In the genomic region with DNA sequence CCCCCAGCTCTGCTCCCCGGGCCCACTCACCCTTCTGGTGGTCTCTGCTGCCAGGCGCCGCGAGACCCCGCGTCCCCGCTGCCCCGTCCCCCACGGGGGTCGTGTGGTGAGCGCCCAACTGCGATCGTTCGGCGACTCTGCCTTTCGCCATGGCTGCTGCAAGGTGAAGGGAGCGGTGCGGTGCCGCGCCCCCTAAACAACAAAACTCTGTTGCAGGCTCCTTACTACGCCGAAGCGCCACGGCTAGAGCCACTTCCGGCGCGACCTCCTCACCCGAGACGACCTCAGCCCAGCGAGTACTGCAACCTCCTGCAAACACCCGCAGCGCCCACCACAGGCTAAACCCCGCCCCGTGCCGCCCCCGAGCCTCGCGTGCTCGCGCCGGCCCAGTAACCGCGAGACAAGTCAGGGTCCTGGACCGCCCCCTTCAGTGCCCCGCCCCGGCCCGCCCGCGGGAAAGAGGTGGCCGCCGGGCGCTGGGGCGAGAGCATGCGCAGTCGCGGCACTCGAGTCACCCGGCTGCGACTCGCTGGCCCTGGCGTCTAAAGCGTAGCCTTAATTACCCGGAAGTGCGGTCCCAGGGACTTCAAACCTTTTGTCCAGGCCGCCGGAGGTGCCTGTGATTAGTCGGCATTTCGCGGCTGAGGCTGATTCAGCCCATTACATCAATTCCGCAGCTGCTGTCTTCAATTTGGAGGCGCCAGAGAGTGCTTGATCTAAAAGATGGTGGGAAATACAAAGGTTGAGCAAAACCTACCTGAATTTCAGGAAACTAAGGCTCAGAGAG, we compare ENCODE assay signal across 8 cellular contexts. TPM values are rescaled to one million over a fixed set of nuclear protein-coding genes. Genes with fewer than 3 reads are reported as not detected.
DNase-seq lines count a peak whose midpoint lies in the region; ATAC-seq and TF ChIP-seq lines count a peak whose summit lies in the region.

A gene with protein sequence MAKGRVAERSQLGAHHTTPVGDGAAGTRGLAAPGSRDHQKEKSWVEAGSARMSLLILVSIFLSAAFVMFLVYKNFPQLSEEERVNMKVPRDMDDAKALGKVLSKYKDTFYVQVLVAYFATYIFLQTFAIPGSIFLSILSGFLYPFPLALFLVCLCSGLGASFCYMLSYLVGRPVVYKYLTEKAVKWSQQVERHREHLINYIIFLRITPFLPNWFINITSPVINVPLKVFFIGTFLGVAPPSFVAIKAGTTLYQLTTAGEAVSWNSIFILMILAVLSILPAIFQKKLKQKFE (minus strand): TSS at position 303 of the 787 bp plus-strand sequence. CDS start 152 bp downstream, at position 151.

- intact Hi-C loops in head of caudate nucleus (cut with DNase I): loop anchor here (2.0 to 5.0 kb wide), 3 partner anchors 47 to 70 kb away; a partner anchor contains a TSS
- intact Hi-C loops in ovary (cut with DNase I): loop anchor here in 1 of 4 donors (1.0 kb wide), 1 partner anchor 50 kb away; no protein-coding TSS in a partner anchor
- intact Hi-C loops in thyroid gland (cut with DNase I): loop anchor here (5.0 to 10.0 kb wide), 2 partner anchors 48 to 50 kb away; a partner anchor contains a TSS

- TF ChIP-seq POLR2A in ovary (IDR thresholded peaks at IDR 0.05) (peak; percentile 44), thyroid gland (IDR thresholded peaks at IDR 0.05) (peak; percentile 63 to 94)

- H3K27me3 ChIP-seq in ovary: no peaks in the 10 kb centered on the region
- H3K27me3 ChIP-seq in thyroid gland: no peaks in the 10 kb centered on the region

- peak; percentile 94 for ATAC-seq in HG02623 (IDR thresholded peaks at IDR 0.05; ENCODE audit: unreplicated experiment)

- H3K9me3 ChIP-seq in ovary (no peaks in the 10 kb centered on the region), thyroid gland (no peaks in the 10 kb centered on the region)

- peak within 1 kb of the TSS; percentile 96 for H3K4me3 Mint-ChIP-seq in activated naive CD8-positive, alpha-beta T cell treated with anti-CD3 and anti-CD28 coated beads for 36 hours

- H3K36me3 ChIP-seq in ovary (no peaks in the 10 kb centered on the region), thyroid gland (no peaks in the 10 kb centered on the region)

- TF ChIP-seq CTCF in GM10248 (IDR thresholded peaks at IDR 0.05; ENCODE audit: control extremely low read depth, extremely low read depth, low read depth, missing control alignments): no peak
- no peak for TF ChIP-seq CTCF in ovary (IDR thresholded peaks at IDR 0.05)
- no peak for TF ChIP-seq CTCF in thyroid gland (IDR thresholded peaks at IDR 0.05)

- H3K4me1 ChIP-seq in ovary (ENCODE audit: insufficient read depth): peaks cover 9% of the 10 kb centered on the region
- H3K4me1 ChIP-seq in thyroid gland: peaks cover 17 to 26% of the 10 kb centered on the region in 2 donors

- H3K4me3 ChIP-seq in ovary (peak within 1 kb of the TSS; percentile 96), thyroid gland (replicated peaks in 1 of 3) (peak within 1 kb of the TSS; percentile 93 to 100 (median 100))

- POLR2A ChIA-PET in GM10248 (lab: Yijun Ruan, JAX): interaction anchor here (0.7 kb wide), 1 partner anchor 308 kb away, joined by 10 read pairs; no protein-coding TSS in a partner anchor

- H3K27ac ChIP-seq in ovary (peak within 1 kb of the TSS; percentile 3 to 34), thyroid gland (peak within 1 kb of the TSS; percentile 73 to 80 (median 80))

- CTCF ChIA-PET in GM10248 (lab: Yijun Ruan, JAX): interaction anchor here (0.6 to 2.4 kb wide), 10 partner anchors 14 to 192 kb away, joined by 3 to 6 read pairs (median 3); a partner anchor contains a TSS

- H3K9me3 Mint-ChIP-seq in activated naive CD8-positive, alpha-beta T cell treated with anti-CD3 and anti-CD28 coated beads for 36 hours: peaks cover 1% of the 10 kb centered on the region

- peaks cover 35% of the 10 kb centered on the region for H3K4me1 Mint-ChIP-seq in activated naive CD8-positive, alpha-beta T cell treated with anti-CD3 and anti-CD28 coated beads for 36 hours

- DNase-seq in GM10248 (ENCODE audit: extremely low spot score) (peak; percentile 100), NCI-H1105 (lab: John Stamatoyannopoulos, UW) (peak; percentile 99), SKM-1 treated with dmso at 0.1 percent for 144 hours (lab: John Stamatoyannopoulos, UW; ENCODE audit: unreplicated experiment) (peak; percentile 98), head of caudate nucleus (peak; percentile 90 to 99 (median 97)), ovary (peak; percentile 97 to 98 (median 98)), thyroid gland (peak; percentile 99)
- peak; percentile 100 for DNase-seq in activated naive CD8-positive, alpha-beta T cell treated with anti-CD3 and anti-CD28 coated beads for 36 hours

- peaks cover 20% of the 10 kb centered on the region for H3K36me3 Mint-ChIP-seq in activated naive CD8-positive, alpha-beta T cell treated with anti-CD3 and anti-CD28 coated beads for 36 hours

- TF ChIP-seq EP300 in ovary (IDR thresholded peaks at IDR 0.05): no peak

- WGBS in ovary, 3 donors: 0 to 1% (median 1%) methylated on average over 58 to 71 of the region's 71 CpGs
- 0 to 1% methylated on average over 11 to 12 of the region's 71 CpGs for WGBS in thyroid gland, 2 donors

- peak within 1 kb of the TSS; percentile 96 for H3K27ac Mint-ChIP-seq in activated naive CD8-positive, alpha-beta T cell treated with anti-CD3 and anti-CD28 coated beads for 36 hours

- peaks cover 3% of the 10 kb centered on the region for H3K27me3 Mint-ChIP-seq in activated naive CD8-positive, alpha-beta T cell treated with anti-CD3 and anti-CD28 coated beads for 36 hours

RNA-seq across cellular contexts. Expression of the gene that starts here (rescaled TPM):
- total RNA-seq in activated naive CD8-positive, alpha-beta T cell treated with anti-CD3 and anti-CD28 coated beads for 36 hours: 10 to 100 TPM; 20.1 to 20.5 TPM
- 10 to 100 TPM; 15.4 to 29.4 (median 20.0) TPM for total RNA-seq in ovary
- polyA plus RNA-seq in ovary: 10 to 100 TPM; 10.0 to 11.2 TPM
- 10 to 100 TPM; 52.7 to 86.7 (median 76.1) TPM for total RNA-seq in thyroid gland

Comparison
In these comparisons a context has a peak if more than half of its experiments do, and no peak if none do; other contexts are left out.
1. Peak in every context shown above with its lines: DNase-seq, ATAC-seq, H3K4me3 ChIP-seq and H3K27ac ChIP-seq.